ENCODE assay signal across 15 cellular contexts in the genomic region with DNA sequence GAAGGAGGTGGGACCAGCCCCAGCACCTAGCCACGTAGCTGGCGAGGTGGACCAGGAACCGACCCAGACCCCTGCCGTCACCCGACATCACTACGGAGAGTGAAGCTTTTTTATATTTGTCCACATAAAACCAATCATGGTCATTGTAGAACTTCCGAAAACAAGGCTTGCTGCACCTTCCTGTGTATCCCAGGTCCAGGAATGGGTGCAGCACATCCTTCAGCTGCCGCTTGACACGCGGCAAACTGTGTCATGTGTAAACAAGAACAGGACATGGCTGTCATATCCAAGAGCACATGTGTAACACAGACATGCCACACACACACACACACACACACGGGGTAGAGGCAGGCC. TPM values are rescaled to one million over a fixed set of nuclear protein-coding genes. Genes with fewer than 3 reads are reported as not detected.
DNase-seq lines count a peak whose midpoint lies in the region; ATAC-seq and TF ChIP-seq lines count a peak whose summit lies in the region.
"Had no signal": no experiment of that assay in that cellular context is flagged by ENCODE, and none has a peak within 500 bp of the region (broad histone marks: within the 10 kb centered on the region; RNA-seq: fewer than 3 reads in every experiment).

No MANE protein-coding gene starts in this region.

- H3K4me3 ChIP-seq in PC-3 (ENCODE audit: low read length) (no peak overlapping the region), dorsolateral prefrontal cortex (peak overlapping the region in 30 of 59 donors; percentile 29 to 65 (median 52)), gastrocnemius medialis (no peak overlapping the region), ascending aorta (no peak overlapping the region)
- H3K4me3 ChIP-seq: SJCRH30, thyroid gland had no signal

- no peak overlapping the region for H3K27ac ChIP-seq in PC-3 (ENCODE audit: low read length)
- no peak overlapping the region for H3K27ac ChIP-seq in dorsolateral prefrontal cortex
- no peak overlapping the region for H3K27ac ChIP-seq in gastrocnemius medialis
- no peak overlapping the region for H3K27ac ChIP-seq in ascending aorta
- H3K27ac ChIP-seq: cardiac muscle cell, esophagus squamous epithelium, HL-60, SJCRH30, thyroid gland had no signal

- TF ChIP-seq POLR2A in gastrocnemius medialis (IDR thresholded peaks at IDR 0.05) = no peak

- no peak overlapping the region for H3K9ac ChIP-seq in PC-3 (ENCODE audit: low read length)

- H3F3A ChIP-seq in PC-3 (ENCODE audit: low read length, unreplicated experiment) = no peaks in the 10 kb centered on the region

- ATAC-seq in PC-3 (peak; percentile 27), gastrocnemius medialis (peak; percentile 11 to 24), HG03439 (IDR thresholded peaks at IDR 0.05; ENCODE audit: unreplicated experiment) (no peak)

- H3K9me3 ChIP-seq in PC-3 (ENCODE audit: low read length) (no peaks in the 10 kb centered on the region), gastrocnemius medialis (no peaks in the 10 kb centered on the region), ascending aorta (no peaks in the 10 kb centered on the region)
- H3K9me3 ChIP-seq: esophagus squamous epithelium, SJCRH30, thyroid gland had no signal

- intact Hi-C loops in PC-3 (cut with micrococcal nuclease) = loop anchor here (2.0 kb wide), 1 partner anchor 75 kb away; no protein-coding TSS in a partner anchor
- intact Hi-C loops in dorsolateral prefrontal cortex (cut with DNase I) = loop anchor here in 1 of 2 donors (2.0 kb wide), 2 partner anchors 43 to 75 kb away; partner anchors contain the start of gene NPRL3
- intact Hi-C loops in gastrocnemius medialis (cut with DNase I; ENCODE audit: low total_unique reads) = loop anchor here (2.0 kb wide), 1 partner anchor 75 kb away; no protein-coding TSS in a partner anchor
- intact Hi-C loops in ascending aorta (cut with DNase I) = loop anchor here (1.0 kb wide), 1 partner anchor 74 kb away; no protein-coding TSS in a partner anchor

- no peak overlapping the region for H2AFZ ChIP-seq in PC-3 (ENCODE audit: low read length)

- H3K4me1 ChIP-seq in PC-3 (ENCODE audit: insufficient read depth, low read length) = peaks cover 5% of the 10 kb centered on the region; the same call in 1 of the 2 replicates
- H3K4me1 ChIP-seq in gastrocnemius medialis = peaks cover 8 to 10% of the 10 kb centered on the region in 2 donors
- H3K4me1 ChIP-seq in ascending aorta = peaks cover 9 to 10% of the 10 kb centered on the region in 2 donors
- H3K4me1 ChIP-seq: SJCRH30 had no signal

- TF ChIP-seq CTCF in PC-3 (conservative IDR thresholded peaks at IDR 0.05; ENCODE audit: low read depth, low read length) (no peak; the same call in 1 of the 2 replicates), dorsolateral prefrontal cortex (IDR thresholded peaks at IDR 0.05 in 54 of 56, conservative IDR thresholded peaks at IDR 0.05 in 2 of 56; ENCODE audit: low read depth in 1 of 56, partially characterized antibody in 56 of 56) (peak in 13 of 56 donors; percentile 1 to 46 (median 10)), gastrocnemius medialis (IDR thresholded peaks at IDR 0.05 in 4 of 5, conservative IDR thresholded peaks at IDR 0.05 in 1 of 5) (peak in 1 of 5 experiments; percentile 5), ascending aorta (IDR thresholded peaks at IDR 0.05) (no peak)

- no peak overlapping the region for H3K4me2 ChIP-seq in PC-3 (ENCODE audit: low read length)

- H3K27me3 ChIP-seq in PC-3 (ENCODE audit: low read length) (peaks cover 10% of the 10 kb centered on the region), dorsolateral prefrontal cortex (peaks cover 0 to 38% (median 25%) of the 10 kb centered on the region in 45 donors), gastrocnemius medialis (peaks cover 40 to 44% (median 43%) of the 10 kb centered on the region in 3 donors), ascending aorta (peaks cover 9% of the 10 kb centered on the region)
- H3K27me3 ChIP-seq: SJCRH30 had no signal

- H4K20me1 ChIP-seq in PC-3 (ENCODE audit: low read length) = no peaks in the 10 kb centered on the region

- in situ Hi-C loops in gastrocnemius medialis (cut with MboI; ENCODE audit: low sequenced_read_pairs in 4 of 4) = loop anchor here in 2 of 4 donors (5.0 kb wide), 1 partner anchor 74 kb away; no protein-coding TSS in a partner anchor

- H3K36me3 ChIP-seq in PC-3 (ENCODE audit: low read depth, low read length) = no peaks in the 10 kb centered on the region
- no peaks in the 10 kb centered on the region for H3K36me3 ChIP-seq in gastrocnemius medialis
- no peaks in the 10 kb centered on the region for H3K36me3 ChIP-seq in ascending aorta
- H3K36me3 ChIP-seq: cardiac muscle cell, esophagus squamous epithelium, thyroid gland had no signal

- BruUV-seq in PC-3 (replicated peaks; lab: Mats Ljungman, UMichigan) = no TSS peak

- no peaks in the 10 kb centered on the region for H3K9me2 ChIP-seq in PC-3 (replicated peaks; ENCODE audit: low read length)

- DNase-seq in NCI-H2171 treated with DMSO at 0.1 percent for 48 hours (lab: John Stamatoyannopoulos, UW) = peak; percentile 48
- DNase-seq in NCI-H2171 (lab: John Stamatoyannopoulos, UW) = no peak
- peak; percentile 12 for DNase-seq in PC-3
- DNase-seq in dorsolateral prefrontal cortex = no peak
- DNase-seq in gastrocnemius medialis = no peak
- no peak for DNase-seq in ascending aorta (ENCODE audit: low spot score in 2 of 2)
- DNase-seq in NCI-H345 treated with DMSO at 0.1 percent for 48 hours (lab: John Stamatoyannopoulos, UW; ENCODE audit: unreplicated experiment) = no peak
- DNase-seq: esophagus squamous epithelium had no signal

- CTCF ChIA-PET in PC-3 (lab: Charles Lee) = interaction anchor here (0.7 kb wide), 1 partner anchor 125 kb away, joined by 3 read pairs; no protein-coding TSS in a partner anchor

- no peaks in the 10 kb centered on the region for H3K79me2 ChIP-seq in PC-3 (ENCODE audit: low read length)

- POLR2A ChIA-PET in PC-3 (lab: Charles Lee; ENCODE audit: unreplicated experiment) = no interaction called here

RNA-seq across cellular contexts. Expression of gene HBQ1, which starts 1.4 kb away (rescaled TPM):
- total RNA-seq in PC-3 (2014; rRNA removed) (not detected in 2 replicates), dorsolateral prefrontal cortex (10 to 100 TPM in 1 of 120 experiments, 1 to 10 TPM in 116, not detected in 3; 1.1 to 10.3 (median 4.3) TPM), gastrocnemius medialis (not detected), ascending aorta (not detected)
- total RNA-seq: esophagus squamous epithelium, myocyte, SJCRH30, thyroid gland had no signal

RNA-seq across cellular contexts. Expression of gene HBA1, which starts 5.2 kb away (rescaled TPM):
- not detected in 2 replicates for total RNA-seq in PC-3 (2014; rRNA removed)
- total RNA-seq in dorsolateral prefrontal cortex = 1,000 to 10,000 TPM in 5 of 120 experiments, 100 to 1,000 TPM in 88, 10 to 100 TPM in 27; 16.7 to 2,013 (median 162) TPM
- 100 to 1,000 TPM in 1 of 4 donors, 10 to 100 TPM in 2, not detected in 1; 12.3 to 172 (median 49.7) TPM for total RNA-seq in gastrocnemius medialis
- 585 TPM for total RNA-seq in ascending aorta
- total RNA-seq: cardiac muscle cell, SJCRH30 had no signal

RNA-seq across cellular contexts. Expression of gene HBA2, which starts 9.0 kb away (rescaled TPM):
- not detected in 2 replicates for total RNA-seq in PC-3 (2014; rRNA removed)
- 1,000 to 10,000 TPM in 3 of 120 experiments, 100 to 1,000 TPM in 80, 10 to 100 TPM in 36, not detected in 1; 13.5 to 1,749 (median 153) TPM for total RNA-seq in dorsolateral prefrontal cortex
- total RNA-seq in gastrocnemius medialis = 100 to 1,000 TPM in 2 of 4 donors, 10 to 100 TPM in 1, 1 to 10 TPM in 1; 2.5 to 258 (median 108) TPM
- 4,439 TPM for total RNA-seq in ascending aorta
- total RNA-seq: myocyte, NCI-H460, SJCRH30 had no signal

RNA-seq across cellular contexts. Expression of gene HBM, which starts 15.9 kb away (rescaled TPM):
- total RNA-seq in PC-3 (2014; rRNA removed) (not detected in 2 replicates), dorsolateral prefrontal cortex (1 to 10 TPM in 15 of 120 experiments, not detected in 105; 1.1 to 2.5 (median 1.4) TPM), gastrocnemius medialis (not detected), ascending aorta (not detected)
- total RNA-seq: cardiac muscle cell, esophagus squamous epithelium, myocyte, NCI-H460, SJCRH30, thyroid gland had no signal

RNA-seq across cellular contexts. Expression of gene HBZ, which starts 29.2 kb away (rescaled TPM):
- total RNA-seq in PC-3 (2014; rRNA removed) (not detected in 2 replicates), dorsolateral prefrontal cortex (1 to 10 TPM in 1 of 120 experiments, under 1 TPM in 9, not detected in 110; 0.60 to 1.2 (median 0.74) TPM), gastrocnemius medialis (not detected), ascending aorta (not detected)
- total RNA-seq: cardiac muscle cell, esophagus squamous epithelium, myocyte, NCI-H460, SJCRH30, thyroid gland had no signal

Comparison
In these comparisons a context has a peak if more than half of its experiments do, and no peak if none do; other contexts are left out.
1. DNase-seq: peak in NCI-H2171 treated with DMSO at 0.1 percent for 48 hours (single experiment) and PC-3 (single experiment); none in NCI-H2171 (single experiment), dorsolateral prefrontal cortex (0 of 10), gastrocnemius medialis (0 of 2), ascending aorta (0 of 2) and NCI-H345 treated with DMSO at 0.1 percent for 48 hours (single experiment).
2. H3K4me3 ChIP-seq: peak in dorsolateral prefrontal cortex (30 of 59); none in PC-3 (single experiment), gastrocnemius medialis (0 of 4) and ascending aorta (0 of 2).